ENCODE assay signal across 9 cellular contexts in genomic region chr16:88383401-88384221, GRCh38. TPM values are rescaled to one million over a fixed set of nuclear protein-coding genes. Genes with fewer than 3 reads are reported as not detected.
DNase-seq lines count a peak whose midpoint lies in the region; ATAC-seq, FAIRE-seq and TF ChIP-seq lines count a peak whose summit lies in the region.
"Had no signal": no experiment of that assay in that cellular context is flagged by ENCODE, and none has a peak within 500 bp of the region (broad histone marks: within the 10 kb centered on the region; RNA-seq: fewer than 3 reads in every experiment).

No MANE protein-coding gene starts in this region.

- H3K36me3 Mint-ChIP-seq in stimulated activated effector memory CD8-positive, alpha-beta T cell treated with anti-CD3 and anti-CD28 coated beads, Interleukin-12 subunit alpha, Interleukin-12 subunit beta, amount 100 ng/mL, for 72 hours = no peaks in the 10 kb centered on the region
- H3K36me3 Mint-ChIP-seq in activated T-helper 1 cell treated with anti-CD3 and anti-CD28 coated beads, Interleukin-12 subunit alpha, Interleukin-12 subunit beta, Interleukin-2, Interleukin-4 antibody, amounts not matched to agents 30 ng/mL and 10 ng/mL and 1 ng/mL, durations not matched to agents 14 hours and 24 hours and 36 hours (ENCODE audit: low read depth) = no peaks in the 10 kb centered on the region

- H3K9me3 ChIP-seq in adipocyte (ENCODE audit: control insufficient read depth, low read length) (no peaks in the 10 kb centered on the region), iPS-18a (ENCODE audit: control insufficient read depth, low read depth, low read length) (no peaks in the 10 kb centered on the region)

- no peak for DNase-seq in H54 (ENCODE audit: insufficient read length, low spot score)
- peak; percentile 85 for DNase-seq in adipocyte (ENCODE audit: low read depth)
- DNase-seq in stimulated activated effector memory CD8-positive, alpha-beta T cell treated with anti-CD3 and anti-CD28 coated beads, Interleukin-12 subunit alpha, Interleukin-12 subunit beta, amount 100 ng/mL, for 72 hours (ENCODE audit: low spot score in 2 of 2) = no peak
- no peak for DNase-seq in NCI-H82 treated with DMSO at 0.1 percent for 48 hours (lab: John Stamatoyannopoulos, UW; ENCODE audit: unreplicated experiment)
- DNase-seq in activated T-helper 1 cell treated with anti-CD3 and anti-CD28 coated beads, Interleukin-12 subunit alpha, Interleukin-12 subunit beta, Interleukin-2, Interleukin-4 antibody, amounts not matched to agents 30 ng/mL and 10 ng/mL and 1 ng/mL, durations not matched to agents 14 hours and 24 hours and 36 hours (ENCODE audit: low spot score) = no peak
- DNase-seq in UCSD-AML1 (lab: John Stamatoyannopoulos, UW; ENCODE audit: unreplicated experiment) = no peak
- DNase-seq in cerebellar nuclear complex (lab: John Stamatoyannopoulos, UW) = no peak

- TF ChIP-seq POLR2A in H54 (IDR thresholded peaks at IDR 0.05; ENCODE audit: low read depth, low read length) = 0 out of 2 replicates have a peak, but pooled peaks have one; percentile 18

- peak; percentile 34 for ATAC-seq in stimulated activated effector memory CD8-positive, alpha-beta T cell treated with anti-CD3 and anti-CD28 coated beads, Interleukin-12 subunit alpha, Interleukin-12 subunit beta, amount 100 ng/mL, for 72 hours

- intact Hi-C loops in activated T-helper 1 cell treated with anti-CD3 and anti-CD28 coated beads, Interleukin-12 subunit alpha, Interleukin-12 subunit beta, Interleukin-2, Interleukin-4 antibody, amounts not matched to agents 30 ng/mL and 10 ng/mL and 1 ng/mL, durations not matched to agents 14 hours and 24 hours and 36 hours (cut with micrococcal nuclease) = no loop called here

- H3K9ac ChIP-seq in adipocyte (ENCODE audit: low read length) = peak overlapping the region; percentile 70
- H3K9ac ChIP-seq in iPS-18a (ENCODE audit: low read length) = no peak overlapping the region

- FAIRE-seq in H54 (lab: Jason Lieb, UNC) = no peak

- H3K4me1 Mint-ChIP-seq in stimulated activated effector memory CD8-positive, alpha-beta T cell treated with anti-CD3 and anti-CD28 coated beads, Interleukin-12 subunit alpha, Interleukin-12 subunit beta, amount 100 ng/mL, for 72 hours = peaks cover 11% of the 10 kb centered on the region
- H3K4me1 Mint-ChIP-seq in activated T-helper 1 cell treated with anti-CD3 and anti-CD28 coated beads, Interleukin-12 subunit alpha, Interleukin-12 subunit beta, Interleukin-2, Interleukin-4 antibody, amounts not matched to agents 30 ng/mL and 10 ng/mL and 1 ng/mL, durations not matched to agents 14 hours and 24 hours and 36 hours (ENCODE audit: low read depth) = no peaks in the 10 kb centered on the region

- peaks cover 12% of the 10 kb centered on the region for H3K4me1 ChIP-seq in adipocyte (ENCODE audit: control insufficient read depth, insufficient read depth, low read length)
- H3K4me1 ChIP-seq in iPS-18a (ENCODE audit: control insufficient read depth, low read depth, low read length) = peaks cover 18% of the 10 kb centered on the region

- H3K27me3 ChIP-seq in adipocyte (replicated peaks; ENCODE audit: control insufficient read depth, insufficient read depth, low read length) (no peaks in the 10 kb centered on the region), iPS-18a (ENCODE audit: control insufficient read depth, insufficient read depth, low read length) (peaks cover 48% of the 10 kb centered on the region)

- H3K27ac ChIP-seq in iPS-18a (ENCODE audit: low read length) = no peak overlapping the region

- no peak overlapping the region for H3K4me3 Mint-ChIP-seq in stimulated activated effector memory CD8-positive, alpha-beta T cell treated with anti-CD3 and anti-CD28 coated beads, Interleukin-12 subunit alpha, Interleukin-12 subunit beta, amount 100 ng/mL, for 72 hours
- no peak overlapping the region for H3K4me3 Mint-ChIP-seq in activated T-helper 1 cell treated with anti-CD3 and anti-CD28 coated beads, Interleukin-12 subunit alpha, Interleukin-12 subunit beta, Interleukin-2, Interleukin-4 antibody, amounts not matched to agents 30 ng/mL and 10 ng/mL and 1 ng/mL, durations not matched to agents 14 hours and 24 hours and 36 hours
- H3K4me3 Mint-ChIP-seq: T-helper 1 cell treated with Interleukin-12 subunit alpha and Interleukin-12 subunit beta and Interleukin-4 antibody, amounts not matched to agents 30 μg/mL and 1 μg/mL, for 36 hours had no signal

- H3K27ac Mint-ChIP-seq in stimulated activated effector memory CD8-positive, alpha-beta T cell treated with anti-CD3 and anti-CD28 coated beads, Interleukin-12 subunit alpha, Interleukin-12 subunit beta, amount 100 ng/mL, for 72 hours = no peak overlapping the region
- H3K27ac Mint-ChIP-seq in activated T-helper 1 cell treated with anti-CD3 and anti-CD28 coated beads, Interleukin-12 subunit alpha, Interleukin-12 subunit beta, Interleukin-2, Interleukin-4 antibody, amounts not matched to agents 30 ng/mL and 10 ng/mL and 1 ng/mL, durations not matched to agents 14 hours and 24 hours and 36 hours = no peak overlapping the region
- H3K27ac Mint-ChIP-seq: T-helper 1 cell treated with Interleukin-12 subunit alpha and Interleukin-12 subunit beta and Interleukin-4 antibody, amounts not matched to agents 30 μg/mL and 1 μg/mL, for 36 hours had no signal

- peaks cover 22% of the 10 kb centered on the region for H3K27me3 Mint-ChIP-seq in activated T-helper 1 cell treated with anti-CD3 and anti-CD28 coated beads, Interleukin-12 subunit alpha, Interleukin-12 subunit beta, Interleukin-2, Interleukin-4 antibody, amounts not matched to agents 30 ng/mL and 10 ng/mL and 1 ng/mL, durations not matched to agents 14 hours and 24 hours and 36 hours (ENCODE audit: insufficient read depth)

- H3K9me3 Mint-ChIP-seq in stimulated activated effector memory CD8-positive, alpha-beta T cell treated with anti-CD3 and anti-CD28 coated beads, Interleukin-12 subunit alpha, Interleukin-12 subunit beta, amount 100 ng/mL, for 72 hours = no peaks in the 10 kb centered on the region
- no peaks in the 10 kb centered on the region for H3K9me3 Mint-ChIP-seq in activated T-helper 1 cell treated with anti-CD3 and anti-CD28 coated beads, Interleukin-12 subunit alpha, Interleukin-12 subunit beta, Interleukin-2, Interleukin-4 antibody, amounts not matched to agents 30 ng/mL and 10 ng/mL and 1 ng/mL, durations not matched to agents 14 hours and 24 hours and 36 hours
- H3K9me3 Mint-ChIP-seq: T-helper 1 cell treated with Interleukin-12 subunit alpha and Interleukin-12 subunit beta and Interleukin-4 antibody, amounts not matched to agents 30 μg/mL and 1 μg/mL, for 36 hours had no signal

- H3K4me3 ChIP-seq in adipocyte (ENCODE audit: low read length) (peak overlapping the region; percentile 78), iPS-18a (ENCODE audit: low read length) (peak overlapping the region; percentile 32)

- H3K36me3 ChIP-seq in adipocyte (ENCODE audit: control insufficient read depth, insufficient read depth, low read length, severe bottlenecking) (no peaks in the 10 kb centered on the region), iPS-18a (ENCODE audit: control insufficient read depth, low read depth, low read length) (no peaks in the 10 kb centered on the region)

RNA-seq across cellular contexts. Expression of gene ZNF469, which starts 0.9 kb away (rescaled TPM):
- 0.57 and 0.59 TPM in 2 replicates for total RNA-seq in activated T-helper 1 cell treated with anti-CD3 and anti-CD28 coated beads, Interleukin-12 subunit alpha, Interleukin-12 subunit beta, Interleukin-2, Interleukin-4 antibody, amounts not matched to agents 30 ng/mL and 10 ng/mL and 1 ng/mL, durations not matched to agents 14 hours and 24 hours and 36 hours
